Comparison of ENCODE assay signal across 1 cellular context in genomic region chr19:6464070-6464873, GRCh38.
A peak's percentile ranks its signal among the peaks of the same experiment; 100 is the strongest.
TF ChIP-seq lines count a peak whose summit lies in the region.

Gene CRB3, plus strand, starts transcription at chr19:6464271. Its CDS starts 431 bp downstream, at chr19:6464702.

TF ChIP-seq in HepG2, 621 proteins besides CTCF, POLR2A, EP300 and RAD21 (continued from another document):
- no peak for TF ChIP-seq ZBED4 (CRISPR knock-in tag; IDR thresholded peaks at IDR 0.05; ENCODE audit: borderline replicate concordance)
- TF ChIP-seq ZNF17 (CRISPR knock-in tag; IDR thresholded peaks at IDR 0.05): no peak
- peak; percentile 65; the same call in 1 of the 2 replicates for TF ChIP-seq EED (CRISPR knock-in tag; IDR thresholded peaks at IDR 0.05)
- TF ChIP-seq TIGD3 (CRISPR knock-in tag; IDR thresholded peaks at IDR 0.05; ENCODE audit: borderline replicate concordance): 0 out of 2 replicates have a peak, but pooled peaks have one; percentile 58
- no peak for TF ChIP-seq MAZ (IDR thresholded peaks at IDR 0.05; ENCODE audit: borderline replicate concordance, low read depth, low read length)
- TF ChIP-seq MAZ (CRISPR knock-in tag; IDR thresholded peaks at IDR 0.05; ENCODE audit: low read depth): peak; percentile 84
- peak; percentile 83 for TF ChIP-seq ZNF747 (CRISPR knock-in tag; IDR thresholded peaks at IDR 0.05; ENCODE audit: borderline replicate concordance)
- peak; percentile 55; the same call in 1 of the 2 replicates for TF ChIP-seq ESRRA (CRISPR knock-in tag; IDR thresholded peaks at IDR 0.05; ENCODE audit: low read depth)
- TF ChIP-seq ZNF883 (CRISPR knock-in tag; IDR thresholded peaks at IDR 0.05; ENCODE audit: not compliant biosample characterization): no peak
- no peak for TF ChIP-seq HBP1 (CRISPR knock-in tag; IDR thresholded peaks at IDR 0.05; ENCODE audit: low read depth)
- TF ChIP-seq ZFP91 (CRISPR knock-in tag; IDR thresholded peaks at IDR 0.05; ENCODE audit: borderline replicate concordance): peak; percentile 83; the same call in 1 of the 2 replicates
- peak; percentile 91 for TF ChIP-seq PHF21A (CRISPR knock-in tag; IDR thresholded peaks at IDR 0.05)
- peak; percentile 60; the same call in 1 of the 2 replicates for TF ChIP-seq NRL (CRISPR knock-in tag; IDR thresholded peaks at IDR 0.05; ENCODE audit: borderline replicate concordance)
- TF ChIP-seq ZNF337 (CRISPR knock-in tag; IDR thresholded peaks at IDR 0.05; ENCODE audit: borderline replicate concordance, low read depth): 0 out of 2 replicates have a peak, but pooled peaks have one; percentile 58
- no peak for TF ChIP-seq ZSCAN5A (CRISPR knock-in tag; IDR thresholded peaks at IDR 0.05; ENCODE audit: borderline replicate concordance)
- TF ChIP-seq ZUFSP (CRISPR knock-in tag; IDR thresholded peaks at IDR 0.05; ENCODE audit: borderline replicate concordance): no peak
- TF ChIP-seq TARDBP (CRISPR knock-in tag; IDR thresholded peaks at IDR 0.05): peak; percentile 83
- 0 out of 2 replicates have a peak, but pooled peaks have one; percentile 20 for TF ChIP-seq ZBTB38 (CRISPR knock-in tag; IDR thresholded peaks at IDR 0.05)
- no peak for TF ChIP-seq ZNF383 (CRISPR knock-in tag; IDR thresholded peaks at IDR 0.05; ENCODE audit: borderline replicate concordance)
- TF ChIP-seq USF2 (IDR thresholded peaks at IDR 0.05; ENCODE audit: low read depth, low read length): peak; percentile 89
- peak; percentile 92; the same call in 1 of the 2 replicates for TF ChIP-seq USF2 (CRISPR knock-in tag; IDR thresholded peaks at IDR 0.05; ENCODE audit: borderline replicate concordance)
- TF ChIP-seq KMT2B (CRISPR knock-in tag; IDR thresholded peaks at IDR 0.05): 0 out of 2 replicates have a peak, but pooled peaks have one; percentile 29
- TF ChIP-seq HNRNPUL1 (IDR thresholded peaks at IDR 0.05; ENCODE audit: low read depth, low read length): peak; percentile 85; the same call in 1 of the 2 replicates
- no peak; the same call in 1 of the 2 replicates for TF ChIP-seq RXRB (CRISPR knock-in tag; IDR thresholded peaks at IDR 0.05; ENCODE audit: borderline replicate concordance)
- TF ChIP-seq TBX2 (CRISPR knock-in tag; IDR thresholded peaks at IDR 0.05; ENCODE audit: borderline replicate concordance): peak; percentile 54; the same call in 1 of the 2 replicates
- TF ChIP-seq ZNF770 (CRISPR knock-in tag; IDR thresholded peaks at IDR 0.05): no peak
